Comparison of ENCODE assay signal across 3 cellular contexts in genomic region chr10:78281627-78282026, GRCh38.
TF ChIP-seq lines count a peak whose summit lies in the region.

No MANE protein-coding gene starts in this region.

TF ChIP-seq in HEK293, 187 proteins besides CTCF, POLR2A, EP300 and RAD21:
- no peak for TF ChIP-seq ZBTB7A (tag by site-specific recombination; IDR thresholded peaks at IDR 0.05; ENCODE audit: low read depth)
- TF ChIP-seq YY1 (tag by site-specific recombination; IDR thresholded peaks at IDR 0.05) = no peak
- TF ChIP-seq GLIS1 (tag by site-specific recombination; IDR thresholded peaks at IDR 0.05) = peak; percentile 87
- TF ChIP-seq ZIC2 (tag by site-specific recombination; IDR thresholded peaks at IDR 0.05) = peak; percentile 63
- no peak for TF ChIP-seq ZNF114 (tag by site-specific recombination; IDR thresholded peaks at IDR 0.05)
- TF ChIP-seq SETDB1 (IDR thresholded peaks at IDR 0.05; ENCODE audit: insufficient read length, low read length) = no peak
- no peak for TF ChIP-seq ZNF558 (tag by site-specific recombination; IDR thresholded peaks at IDR 0.05)

TF ChIP-seq in K562, 482 proteins besides CTCF, POLR2A, EP300 and RAD21:
- TF ChIP-seq BCOR (IDR thresholded peaks at IDR 0.05) = peak; percentile 56; the same call in 1 of the 2 replicates
- TF ChIP-seq RBM25 (IDR thresholded peaks at IDR 0.05; ENCODE audit: low read depth, low read length, severe bottlenecking) = peak; percentile 63
- TF ChIP-seq SRSF9 (IDR thresholded peaks at IDR 0.05; ENCODE audit: borderline replicate concordance, low read depth, low read length) = no peak

TF ChIP-seq in H1, 55 proteins besides CTCF, POLR2A, EP300 and RAD21:
- TF ChIP-seq ATF2 (IDR thresholded peaks at IDR 0.05; ENCODE audit: low read length) (no peak), RXRA (IDR thresholded peaks at IDR 0.05; ENCODE audit: insufficient read depth, low read depth, low read length) (no peak), CHD1 (IDR thresholded peaks at IDR 0.05; ENCODE audit: low read depth, low read length) (no peak), GTF2F1 (IDR thresholded peaks at IDR 0.05; ENCODE audit: borderline replicate concordance, low read depth, low read length) (no peak), KDM5A (IDR thresholded peaks at IDR 0.05; ENCODE audit: low read length) (no peak), KDM1A (IDR thresholded peaks at IDR 0.05; ENCODE audit: borderline replicate concordance, low read length) (peak; percentile 67; the same call in 1 of the 2 replicates)
